Comparison of ENCODE assay signal across 23 cellular contexts in genomic region chr1:75559141-75559540, GRCh38. TPM values are rescaled to one million over a fixed set of nuclear protein-coding genes. Genes with fewer than 3 reads are reported as not detected.
"Had no signal": no experiment of that assay in that cellular context is flagged by ENCODE, and none has a peak within 500 bp of the region (broad histone marks: within the 10 kb centered on the region; RNA-seq: fewer than 3 reads in every experiment).

No MANE protein-coding gene starts in this region.

- H3K4me3 Mint-ChIP-seq: activated CD4-positive, alpha-beta T cell treated with anti-CD3 and anti-CD28 coated beads, Interleukin-2, amount 10 ng/mL, durations not matched to agents 24 days and 14 days; activated CD8-positive, alpha-beta T cell treated with anti-CD3 and anti-CD28 coated beads, Interleukin-2, amount 10 ng/mL, durations not matched to agents 7 days and 5 days; activated naive CD4-positive, alpha-beta T cell treated with anti-CD3 and anti-CD28 coated beads, Interleukin-2, amount 10 ng/mL, durations not matched to agents 7 days and 5 days; activated T-cell treated with anti-CD3 and anti-CD28 coated beads, Interleukin-2, amount 50 U/mL, for 24 hours; immature natural killer cell; memory B cell; naive thymus-derived CD8-positive, alpha-beta T cell; stimulated activated naive B cell treated with anti-CD40 and anti-IgM and Interleukin-4, amounts not matched to agents 10 μg/mL and 1 μg/mL and 100 μg/mL, for 72 hours had no signal

- H3K4me1 Mint-ChIP-seq: activated CD4-positive, alpha-beta T cell treated with anti-CD3 and anti-CD28 coated beads, Interleukin-2, amount 10 ng/mL, durations not matched to agents 24 days and 14 days; activated naive CD4-positive, alpha-beta T cell treated with anti-CD3 and anti-CD28 coated beads, Interleukin-2, amount 10 ng/mL, durations not matched to agents 7 days and 5 days; immature natural killer cell; memory B cell; naive thymus-derived CD8-positive, alpha-beta T cell; stimulated activated naive B cell treated with anti-CD40 and anti-IgM and Interleukin-4, amounts not matched to agents 10 μg/mL and 1 μg/mL and 100 μg/mL, for 72 hours had no signal

- H3K9me3 Mint-ChIP-seq: activated CD4-positive, alpha-beta T cell treated with anti-CD3 and anti-CD28 coated beads, Interleukin-2, amount 10 ng/mL, durations not matched to agents 24 days and 14 days; activated naive CD4-positive, alpha-beta T cell treated with anti-CD3 and anti-CD28 coated beads, Interleukin-2, amount 10 ng/mL, durations not matched to agents 7 days and 5 days; activated T-cell treated with anti-CD3 and anti-CD28 coated beads, Interleukin-2, amount 50 U/mL, for 24 hours had no signal

- H3K27ac ChIP-seq: ascending aorta, breast epithelium, esophagus muscularis mucosa, gastroesophageal sphincter, heart right ventricle, neutrophil, parathyroid adenoma, spleen, thoracic aorta, upper lobe of left lung had no signal

- H3K27me3 ChIP-seq: ascending aorta, breast epithelium, esophagus muscularis mucosa, gastroesophageal sphincter, heart right ventricle, neutrophil, spleen, upper lobe of left lung had no signal

- H3K27ac Mint-ChIP-seq: activated CD4-positive, alpha-beta T cell treated with anti-CD3 and anti-CD28 coated beads, Interleukin-2, amount 10 ng/mL, durations not matched to agents 24 days and 14 days; activated CD8-positive, alpha-beta T cell treated with anti-CD3 and anti-CD28 coated beads, Interleukin-2, amount 10 ng/mL, durations not matched to agents 7 days and 5 days; activated naive CD4-positive, alpha-beta T cell treated with anti-CD3 and anti-CD28 coated beads, Interleukin-2, amount 10 ng/mL, durations not matched to agents 7 days and 5 days; activated T-cell treated with anti-CD3 and anti-CD28 coated beads, Interleukin-2, amount 50 U/mL, for 24 hours; immature natural killer cell; memory B cell; naive thymus-derived CD8-positive, alpha-beta T cell; stimulated activated naive B cell treated with anti-CD40 and anti-IgM and Interleukin-4, amounts not matched to agents 10 μg/mL and 1 μg/mL and 100 μg/mL, for 72 hours had no signal

- ATAC-seq: activated CD8-positive, alpha-beta T cell treated with anti-CD3 and anti-CD28 coated beads, Interleukin-2, amount 10 ng/mL, durations not matched to agents 7 days and 5 days; gastroesophageal sphincter; heart right ventricle; left ventricle myocardium superior; naive thymus-derived CD8-positive, alpha-beta T cell; stimulated activated naive B cell treated with anti-CD40 and anti-IgM and Interleukin-4, amounts not matched to agents 10 μg/mL and 1 μg/mL and 100 μg/mL, for 72 hours had no signal

- H3K4me3 ChIP-seq: ascending aorta, breast epithelium, esophagus muscularis mucosa, gastroesophageal sphincter, heart right ventricle, spleen, thoracic aorta, upper lobe of left lung had no signal

- H3K36me3 ChIP-seq: ascending aorta, breast epithelium, esophagus muscularis mucosa, gastroesophageal sphincter, heart right ventricle, neutrophil, spleen, thoracic aorta, upper lobe of left lung had no signal

- DNase-seq: activated CD4-positive, alpha-beta T cell treated with anti-CD3 and anti-CD28 coated beads, Interleukin-2, amount 10 ng/mL, durations not matched to agents 24 days and 14 days; activated CD8-positive, alpha-beta T cell treated with anti-CD3 and anti-CD28 coated beads, Interleukin-2, amount 10 ng/mL, durations not matched to agents 7 days and 5 days; activated naive CD4-positive, alpha-beta T cell treated with anti-CD3 and anti-CD28 coated beads, Interleukin-2, amount 10 ng/mL, durations not matched to agents 7 days and 5 days; activated T-cell treated with anti-CD3 and anti-CD28 coated beads, Interleukin-2, amount 50 U/mL, for 24 hours; cortex of kidney; heart right ventricle; immature natural killer cell; left ventricle myocardium superior; naive thymus-derived CD8-positive, alpha-beta T cell; spleen; stimulated activated CD4-positive, alpha-beta T cell treated with anti-CD3 and anti-CD28 coated beads, Interleukin-4, amount 100 ng/mL, for 4 hours; stimulated activated naive B cell treated with anti-CD40 and anti-IgM and Interleukin-4, amounts not matched to agents 10 μg/mL and 1 μg/mL and 100 μg/mL, for 72 hours; T-helper 1 cell; T-helper 9 cell; upper lobe of left lung had no signal

- H3K36me3 Mint-ChIP-seq: activated naive CD4-positive, alpha-beta T cell treated with anti-CD3 and anti-CD28 coated beads, Interleukin-2, amount 10 ng/mL, durations not matched to agents 7 days and 5 days; immature natural killer cell; memory B cell; stimulated activated naive B cell treated with anti-CD40 and anti-IgM and Interleukin-4, amounts not matched to agents 10 μg/mL and 1 μg/mL and 100 μg/mL, for 72 hours had no signal

- H3K4me1 ChIP-seq: ascending aorta, breast epithelium, esophagus muscularis mucosa, gastroesophageal sphincter, heart right ventricle, parathyroid adenoma, spleen, upper lobe of left lung had no signal

- H3K27me3 Mint-ChIP-seq: activated CD4-positive, alpha-beta T cell treated with anti-CD3 and anti-CD28 coated beads, Interleukin-2, amount 10 ng/mL, durations not matched to agents 24 days and 14 days; activated naive CD4-positive, alpha-beta T cell treated with anti-CD3 and anti-CD28 coated beads, Interleukin-2, amount 10 ng/mL, durations not matched to agents 7 days and 5 days; memory B cell; stimulated activated naive B cell treated with anti-CD40 and anti-IgM and Interleukin-4, amounts not matched to agents 10 μg/mL and 1 μg/mL and 100 μg/mL, for 72 hours had no signal

- H3K9me3 ChIP-seq: ascending aorta, esophagus muscularis mucosa, gastroesophageal sphincter, heart right ventricle, neutrophil, spleen, thoracic aorta, upper lobe of left lung had no signal

RNA-seq across cellular contexts. Expression of gene SLC44A5, which starts 51.8 kb away (rescaled TPM):
- total RNA-seq: activated CD4-positive, alpha-beta T cell treated with anti-CD3 and anti-CD28 coated beads, Interleukin-2, amount 10 ng/mL, durations not matched to agents 24 days and 14 days; ascending aorta had no signal
